In genomic region chr10:28468707-28469483, GRCh38 we compare ENCODE assay signal across 17 cellular contexts.
A peak's percentile ranks its signal among the peaks of the same experiment; 100 is the strongest.
DNase-seq lines count a peak whose midpoint lies in the region; ATAC-seq, FAIRE-seq and TF ChIP-seq lines count a peak whose summit lies in the region.
"Had no signal": no experiment of that assay in that cellular context is flagged by ENCODE, and none has a peak within 500 bp of the region (broad histone marks: within the 10 kb centered on the region; RNA-seq: fewer than 3 reads in every experiment).

No MANE protein-coding gene starts in this region.

- H2BK15ac ChIP-seq in H1 (ENCODE audit: low read length) = peak overlapping the region; percentile 72; the same call in 1 of the 2 replicates

- no peak overlapping the region for H3K23ac ChIP-seq in H1 (ENCODE audit: insufficient read length)

- H3K27ac ChIP-seq in GM23338 (ENCODE audit: low read depth) (no peak overlapping the region), H1 (ENCODE audit: low read depth, low read length) (no peak overlapping the region), neutrophil (peak overlapping the region; percentile 65), Karpas-422 (ENCODE audit: low read length) (no peak overlapping the region), suprapubic skin (no peak overlapping the region)
- H3K27ac ChIP-seq: BLaER1 treated with 17β-estradiol and CSF1 and Interleukin-3, amounts not matched to agents 10 nM and 100 nM; KMS-11; SK-N-MC had no signal

- H3K27me3 Mint-ChIP-seq in GM23338 (ENCODE audit: insufficient read depth, low read depth, poor library complexity) = peaks cover 6% of the 10 kb centered on the region

- TF ChIP-seq EP300 in H1 (IDR thresholded peaks at IDR 0.05; ENCODE audit: borderline replicate concordance in 1 of 2, low read depth in 2 of 2, low read length in 2 of 2) = no peak
- TF ChIP-seq EP300 in suprapubic skin (IDR thresholded peaks at IDR 0.05) = no peak

- no peak overlapping the region for H3K4me3 ChIP-seq in GM23338
- H3K4me3 ChIP-seq in H1 (ENCODE audit: extremely low read depth in 1 of 4, insufficient read depth in 2 of 4, low read depth in 3 of 4, low read length in 4 of 4) = no peak overlapping the region
- H3K4me3 ChIP-seq in neutrophil (ENCODE audit: low read depth in 1 of 2, low read length in 1 of 2) = no peak overlapping the region
- no peak overlapping the region for H3K4me3 ChIP-seq in Karpas-422 (ENCODE audit: low read length)
- H3K4me3 ChIP-seq in suprapubic skin = no peak overlapping the region
- H3K4me3 ChIP-seq: BLaER1 treated with 17β-estradiol and CSF1 and Interleukin-3, amounts not matched to agents 10 nM and 100 nM; SK-N-MC had no signal

- no peak for TF ChIP-seq RAD21 in H1 (IDR thresholded peaks at IDR 0.05 in 1 of 2, conservative IDR thresholded peaks at IDR 0.05 in 1 of 2; ENCODE audit: low read depth in 2 of 2, low read length in 2 of 2)

- H4K91ac ChIP-seq in H1 (replicated peaks; ENCODE audit: insufficient read length, low read length) = no peak overlapping the region

- ATAC-seq in GM23338 = peak; percentile 58; the same call in 2 of the 3 replicates

- CTCF ChIA-PET in H1 (lab: Charles Lee; ENCODE audit: partially characterized antibody) = interaction anchor here (0.8 to 1.2 kb wide), 3 partner anchors 10 to 75 kb away, joined by 3 to 4 read pairs (median 3); no protein-coding TSS in a partner anchor

- no peak for TF ChIP-seq POLR2A in H1 (IDR thresholded peaks at IDR 0.05; ENCODE audit: control extremely low read depth in 1 of 2, low read depth in 2 of 2, low read length in 2 of 2)
- TF ChIP-seq POLR2A in suprapubic skin (IDR thresholded peaks at IDR 0.05) = no peak

- no peaks in the 10 kb centered on the region for H3F3A ChIP-seq in GM23338 (replicated peaks; ENCODE audit: low read depth)

- peak overlapping the region; percentile 75; the same call in 1 of the 2 replicates for H2AK5ac ChIP-seq in H1 (ENCODE audit: low read depth, low read length)

- H3K79me2 ChIP-seq in GM23338 (replicated peaks; ENCODE audit: insufficient read depth) (no peaks in the 10 kb centered on the region), H1 (ENCODE audit: control insufficient read depth in 1 of 2, insufficient read depth in 2 of 2, low read length in 2 of 2) (no peaks in the 10 kb centered on the region), Karpas-422 (ENCODE audit: low read length) (no peaks in the 10 kb centered on the region)

- H3K9ac ChIP-seq in H1 (replicated peaks in 1 of 4; ENCODE audit: extremely low read depth in 1 of 4, low read depth in 3 of 4, low read length in 3 of 4) (no peak overlapping the region), Karpas-422 (ENCODE audit: low read length) (no peak overlapping the region)
- H3K9ac ChIP-seq: BLaER1 treated with 17β-estradiol and CSF1 and Interleukin-3, amounts not matched to agents 10 nM and 100 nM; KMS-11 had no signal

- H3K4me1 Mint-ChIP-seq in GM23338 = peaks cover 23% of the 10 kb centered on the region

- H3K27me3 ChIP-seq in GM23338 (ENCODE audit: insufficient read depth) (no peaks in the 10 kb centered on the region), H1 (replicated peaks in 1 of 4; ENCODE audit: control insufficient read depth in 3 of 4, extremely low read depth in 1 of 4, insufficient read depth in 3 of 4, low read length in 3 of 4) (peaks cover 0 to 2% (median 0%) of the 10 kb centered on the region in 4 experiments; a peak in 1 of 7 replicates), neutrophil (no peaks in the 10 kb centered on the region), Karpas-422 (ENCODE audit: low read length) (no peaks in the 10 kb centered on the region), suprapubic skin (no peaks in the 10 kb centered on the region)
- H3K27me3 ChIP-seq: BLaER1 treated with 17β-estradiol and CSF1 and Interleukin-3, amounts not matched to agents 10 nM and 100 nM had no signal

- H3K4ac ChIP-seq in H1 (replicated peaks; ENCODE audit: insufficient read length, low read depth, low read length) = no peak overlapping the region

- POLR2A ChIA-PET in H1 (lab: Charles Lee; ENCODE audit: partially characterized antibody) = interaction anchor here (1.1 to 1.4 kb wide), 4 partner anchors 8 to 64 kb away, joined by 3 to 4 read pairs (median 4); no protein-coding TSS in a partner anchor

- H3K14ac ChIP-seq in H1 (ENCODE audit: insufficient read length) = no peak overlapping the region

- no peak for FAIRE-seq in H1 (lab: Jason Lieb, UNC)

- no peaks in the 10 kb centered on the region for H4K20me1 ChIP-seq in GM23338 (replicated peaks; ENCODE audit: insufficient read depth)
- H4K20me1 ChIP-seq in H1 (replicated peaks in 1 of 2; ENCODE audit: control insufficient read depth in 1 of 2, insufficient read depth in 2 of 2, low read length in 2 of 2) = no peaks in the 10 kb centered on the region
- no peaks in the 10 kb centered on the region for H4K20me1 ChIP-seq in Karpas-422 (ENCODE audit: insufficient read depth, low read depth, low read length)
- H4K20me1 ChIP-seq: BLaER1 treated with 17β-estradiol and CSF1 and Interleukin-3, amounts not matched to agents 10 nM and 100 nM had no signal

- no peak overlapping the region for H3K4me3 Mint-ChIP-seq in GM23338

- H3K18ac ChIP-seq in H1 (ENCODE audit: extremely low read depth, low read length) = peak overlapping the region; percentile 71

- peak; percentile 11 for DNase-seq in Ammon's horn (ENCODE audit: low spot score)
- no peak for DNase-seq in GM23338 (ENCODE audit: low spot score)
- peak in 1 of 2 experiments; percentile 44 for DNase-seq in H1 (ENCODE audit: low read depth in 1 of 2, low spot score in 2 of 2)
- DNase-seq in Karpas-422 = no peak
- DNase-seq in suprapubic skin (ENCODE audit: low spot score in 2 of 2) = no peak
- DNase-seq in stimulated activated CD4-positive, alpha-beta T cell treated with anti-CD3 and anti-CD28 coated beads, Interleukin-2, amount 100 ng/mL, for 24 hours = no peak
- DNase-seq: DMS79 treated with DMSO at 0.1 percent for 48 hours, NCI-H1092 treated with DMSO at 0.1 percent for 48 hours, NCI-H146, NCI-H2029 treated with DMSO at 0.1 percent for 48 hours, NCI-H510A, NCI-H774, SHP77 had no signal

- H3K9me3 Mint-ChIP-seq in GM23338 = no peaks in the 10 kb centered on the region; the same call in 1 of the 3 replicates

- no peak overlapping the region for H4K5ac ChIP-seq in H1 (ENCODE audit: insufficient read length, low read depth, low read length)

- H3K9me2 ChIP-seq in GM23338 (ENCODE audit: insufficient read depth) (no peaks in the 10 kb centered on the region), Karpas-422 (replicated peaks; ENCODE audit: insufficient read depth, low read length) (no peaks in the 10 kb centered on the region)

- no peak overlapping the region for H3K27ac Mint-ChIP-seq in GM23338

- H2BK5ac ChIP-seq in H1 (ENCODE audit: low read depth, low read length) = no peak overlapping the region

- no peak overlapping the region; the same call in 1 of the 2 replicates for H2BK20ac ChIP-seq in H1 (ENCODE audit: low read length)

- H3K9me3 ChIP-seq in H1 (ENCODE audit: insufficient read depth in 2 of 2, low read depth in 1 of 2, low read length in 1 of 2) (no peaks in the 10 kb centered on the region), neutrophil (no peaks in the 10 kb centered on the region), Karpas-422 (ENCODE audit: low read length) (no peaks in the 10 kb centered on the region), suprapubic skin (no peaks in the 10 kb centered on the region)

- H3K36me3 ChIP-seq in GM23338 (ENCODE audit: insufficient read depth) (no peaks in the 10 kb centered on the region), H1 (ENCODE audit: control insufficient read depth in 2 of 4, insufficient read depth in 4 of 4, low read length in 3 of 4) (no peaks in the 10 kb centered on the region), neutrophil (no peaks in the 10 kb centered on the region), Karpas-422 (ENCODE audit: insufficient read depth, low read length) (no peaks in the 10 kb centered on the region), suprapubic skin (no peaks in the 10 kb centered on the region)
- H3K36me3 ChIP-seq: BLaER1 treated with 17β-estradiol and CSF1 and Interleukin-3, amounts not matched to agents 10 nM and 100 nM had no signal

- no peaks in the 10 kb centered on the region for H3K23me2 ChIP-seq in H1 (ENCODE audit: low read depth, low read length)

- H4K8ac ChIP-seq in H1 (ENCODE audit: extremely low read depth, insufficient read depth, low read length) = no peak overlapping the region

- WGBS in H1 (ENCODE audit: extremely low coverage in 1 of 2, insufficient coverage in 1 of 2, insufficient read length in 1 of 2, insufficient replicate concordance in 2 of 2, low coverage in 1 of 2, low lambda C conversion rate in 2 of 2, missing lambda C conversion rate in 1 of 2), 2 experiments = 91% methylated on average over 10 of the region's 10 CpGs; no CpG with 5 or more reads in 1 of the 2 experiments
- 74% methylated on average over 10 of the region's 10 CpGs for WGBS in suprapubic skin

- H3K4me1 ChIP-seq in GM23338 (ENCODE audit: insufficient read depth) (peaks cover 18% of the 10 kb centered on the region), H1 (replicated peaks in 1 of 4; ENCODE audit: control insufficient read depth in 3 of 4, insufficient read depth in 4 of 4, low read length in 3 of 4) (peaks cover 2 to 9% (median 7%) of the 10 kb centered on the region in 4 experiments; a peak in 6 of 7 replicates), neutrophil (ENCODE audit: control insufficient read depth in 1 of 2, insufficient read depth in 1 of 2, low read depth in 1 of 2, low read length in 1 of 2) (peaks cover 37 to 40% of the 10 kb centered on the region in 2 experiments), Karpas-422 (ENCODE audit: low read length) (peaks cover 14% of the 10 kb centered on the region), suprapubic skin (no peaks in the 10 kb centered on the region)

- H3K36me3 Mint-ChIP-seq in GM23338 (ENCODE audit: low read depth) = no peaks in the 10 kb centered on the region; the same call in 2 of the 3 replicates

- no peak overlapping the region for H3K4me2 ChIP-seq in GM23338
- no peak overlapping the region for H3K4me2 ChIP-seq in H1 (ENCODE audit: insufficient read depth in 1 of 2, low read depth in 2 of 2, low read length in 2 of 2)
- no peak overlapping the region for H3K4me2 ChIP-seq in Karpas-422 (ENCODE audit: low read depth, low read length, poor library complexity, severe bottlenecking)
- H3K4me2 ChIP-seq: KMS-11 had no signal

- TF ChIP-seq CTCF in GM23338 (conservative IDR thresholded peaks at IDR 0.05; ENCODE audit: low read depth in 2 of 2) = no peak
- no peak for TF ChIP-seq CTCF in H1 (IDR thresholded peaks at IDR 0.05; ENCODE audit: control extremely low read depth in 1 of 3, insufficient read depth in 1 of 3, low read depth in 1 of 3, low read length in 3 of 3)
- no peak for TF ChIP-seq CTCF in neutrophil (IDR thresholded peaks at IDR 0.05)
- TF ChIP-seq CTCF in suprapubic skin (IDR thresholded peaks at IDR 0.05) = no peak

- H2BK12ac ChIP-seq in H1 (ENCODE audit: low read depth, low read length) = peak overlapping the region; percentile 87; the same call in 1 of the 2 replicates

- no peak overlapping the region for H2BK120ac ChIP-seq in H1 (replicated peaks; ENCODE audit: low read depth, low read length)

- H3K56ac ChIP-seq in H1 (replicated peaks; ENCODE audit: insufficient read length, low read depth, low read length) = no peak overlapping the region

- H2AFZ ChIP-seq in GM23338 = peak overlapping the region; percentile 72
- peak overlapping the region; percentile 40; the same call in 1 of the 2 replicates for H2AFZ ChIP-seq in H1 (ENCODE audit: low read length)
- H2AFZ ChIP-seq in Karpas-422 (ENCODE audit: low read length) = no peak overlapping the region

- no peaks in the 10 kb centered on the region for H3K79me1 ChIP-seq in H1 (ENCODE audit: low read depth, low read length)
